In genomic region chr2:222686086-222686750, GRCh38 we compare ENCODE assay signal across 37 cellular contexts. TPM values are rescaled to one million over a fixed set of nuclear protein-coding genes. Genes with fewer than 3 reads are reported as not detected.
"Had no signal": no experiment of that assay in that cellular context is flagged by ENCODE, and none has a peak within 500 bp of the region (broad histone marks: within the 10 kb centered on the region; RNA-seq: fewer than 3 reads in every experiment).

No MANE protein-coding gene starts in this region.

- H3K4me3 Mint-ChIP-seq: activated CD4-positive, alpha-beta memory T cell treated with anti-CD3 and anti-CD28 coated beads for 36 hours; activated CD4-positive, alpha-beta T cell treated with anti-CD3 and anti-CD28 coated beads for 36 hours; activated CD4-positive, alpha-beta T cell treated with anti-CD3 and anti-CD28 coated beads, Interleukin-2, amount 10 ng/mL, durations not matched to agents 24 days and 14 days; activated CD8-positive, alpha-beta memory T cell treated with anti-CD3 and anti-CD28 coated beads, Interleukin-2, amount 10 ng/mL, durations not matched to agents 7 days and 5 days; activated CD8-positive, alpha-beta T cell treated with anti-CD3 and anti-CD28 coated beads, Interleukin-2, amount 10 ng/mL, durations not matched to agents 7 days and 5 days; activated naive CD4-positive, alpha-beta T cell treated with anti-CD3 and anti-CD28 coated beads, Interleukin-2, amount 10 ng/mL, durations not matched to agents 7 days and 5 days; activated naive CD8-positive, alpha-beta T cell treated with anti-CD3 and anti-CD28 coated beads, Interleukin-2, amount 10 ng/mL, durations not matched to agents 7 days and 5 days; activated T-helper 1 cell treated with anti-CD3 and anti-CD28 coated beads, Interleukin-12 subunit alpha, Interleukin-12 subunit beta, Interleukin-2, Interleukin-4 antibody, amounts not matched to agents 30 ng/mL and 10 ng/mL and 1 ng/mL, durations not matched to agents 14 hours and 24 hours and 36 hours; brain had no signal

- H3K36me3 Mint-ChIP-seq: activated CD4-positive, alpha-beta memory T cell treated with anti-CD3 and anti-CD28 coated beads for 36 hours; activated CD8-positive, alpha-beta memory T cell treated with anti-CD3 and anti-CD28 coated beads, Interleukin-2, amount 10 ng/mL, durations not matched to agents 7 days and 5 days; activated naive CD4-positive, alpha-beta T cell treated with anti-CD3 and anti-CD28 coated beads, Interleukin-2, amount 10 ng/mL, durations not matched to agents 7 days and 5 days; activated naive CD4-positive, alpha-beta T cell treated with anti-CD3 and anti-CD28 coated beads, Interleukin-2, amount 50 U/mL, for 72 hours; activated naive CD8-positive, alpha-beta T cell treated with anti-CD3 and anti-CD28 coated beads, Interleukin-2, amount 10 ng/mL, durations not matched to agents 7 days and 5 days; brain had no signal

- DNase-seq: activated CD4-positive, alpha-beta memory T cell treated with anti-CD3 and anti-CD28 coated beads for 36 hours; activated CD4-positive, alpha-beta T cell treated with anti-CD3 and anti-CD28 coated beads for 36 hours; activated CD4-positive, alpha-beta T cell treated with anti-CD3 and anti-CD28 coated beads, Interleukin-2, amount 10 ng/mL, durations not matched to agents 24 days and 14 days; activated CD4-positive, CD25-positive, alpha-beta regulatory T cell; activated CD4-positive, CD25-positive, alpha-beta regulatory T cell treated with anti-CD3 and anti-CD28 coated beads, Interleukin-2, amount 50 U/mL, for 72 hours; activated CD8-positive, alpha-beta memory T cell treated with anti-CD3 and anti-CD28 coated beads, Interleukin-2, amount 10 ng/mL, durations not matched to agents 7 days and 5 days; activated CD8-positive, alpha-beta memory T cell treated with anti-CD3 and anti-CD28 coated beads, Interleukin-2, amount 50 U/mL, for 4 hours; activated CD8-positive, alpha-beta T cell treated with anti-CD3 and anti-CD28 coated beads, Interleukin-2, amount 10 ng/mL, durations not matched to agents 7 days and 5 days; activated gamma-delta T cell; activated naive CD4-positive, alpha-beta T cell; activated naive CD4-positive, alpha-beta T cell treated with anti-CD3 and anti-CD28 coated beads, Interleukin-2, amount 10 ng/mL, durations not matched to agents 7 days and 5 days; activated naive CD8-positive, alpha-beta T cell treated with anti-CD3 and anti-CD28 coated beads, Interleukin-2, amount 10 ng/mL, durations not matched to agents 7 days and 5 days; activated T-cell treated with anti-CD3 and anti-CD28 coated beads, Interleukin-2, amount 50 U/mL, for 1 hour; activated T-cell treated with anti-CD3 and anti-CD28 coated beads, Interleukin-2, amount 50 U/mL, for 48 hours; central memory CD4-positive, alpha-beta T cell; cerebellar nuclear complex; colonic mucosa; dorsolateral prefrontal cortex; effector memory CD4-positive, alpha-beta T cell; esophagus squamous epithelium; foreskin melanocyte; heart right ventricle; T1000 had no signal

- ATAC-seq: activated CD4-positive, alpha-beta T cell treated with anti-CD3 and anti-CD28 coated beads for 36 hours; activated CD8-positive, alpha-beta memory T cell treated with anti-CD3 and anti-CD28 coated beads, Interleukin-2, amount 10 ng/mL, durations not matched to agents 7 days and 5 days; activated CD8-positive, alpha-beta T cell treated with anti-CD3 and anti-CD28 coated beads, Interleukin-2, amount 10 ng/mL, durations not matched to agents 7 days and 5 days; activated naive CD4-positive, alpha-beta T cell treated with anti-CD3 and anti-CD28 coated beads, Interleukin-2, amount 50 U/mL, for 72 hours; gastroesophageal sphincter; heart right ventricle had no signal

- H3K4me3 ChIP-seq: ascending aorta, breast epithelium, cardiac muscle cell, colonic mucosa, dorsolateral prefrontal cortex, esophagus squamous epithelium, gastroesophageal sphincter, heart right ventricle had no signal

- H3K4me1 ChIP-seq: breast epithelium, colonic mucosa, esophagus squamous epithelium, gastroesophageal sphincter had no signal

- H3K9me3 Mint-ChIP-seq: activated CD4-positive, alpha-beta memory T cell treated with anti-CD3 and anti-CD28 coated beads for 36 hours; activated CD4-positive, alpha-beta T cell treated with anti-CD3 and anti-CD28 coated beads, Interleukin-2, amount 10 ng/mL, durations not matched to agents 24 days and 14 days; activated naive CD4-positive, alpha-beta T cell treated with anti-CD3 and anti-CD28 coated beads, Interleukin-2, amount 10 ng/mL, durations not matched to agents 7 days and 5 days; activated naive CD4-positive, alpha-beta T cell treated with anti-CD3 and anti-CD28 coated beads, Interleukin-2, amount 50 U/mL, for 72 hours; activated naive CD8-positive, alpha-beta T cell treated with anti-CD3 and anti-CD28 coated beads, Interleukin-2, amount 10 ng/mL, durations not matched to agents 7 days and 5 days; activated T-helper 1 cell treated with anti-CD3 and anti-CD28 coated beads, Interleukin-12 subunit alpha, Interleukin-12 subunit beta, Interleukin-2, Interleukin-4 antibody, amounts not matched to agents 30 ng/mL and 10 ng/mL and 1 ng/mL, durations not matched to agents 14 hours and 24 hours and 36 hours; brain had no signal

- H3K9me3 ChIP-seq: ascending aorta, breast epithelium, colonic mucosa, esophagus squamous epithelium, gastroesophageal sphincter, heart right ventricle had no signal

- H3K36me3 ChIP-seq: ascending aorta, breast epithelium, cardiac muscle cell, colonic mucosa, esophagus squamous epithelium, gastroesophageal sphincter, heart right ventricle had no signal

- H3K27ac ChIP-seq: ascending aorta, breast epithelium, cardiac muscle cell, colonic mucosa, dorsolateral prefrontal cortex, epithelial cell of prostate, esophagus squamous epithelium, gastroesophageal sphincter, heart right ventricle had no signal

- H3K27me3 ChIP-seq: ascending aorta, breast epithelium, colonic mucosa, dorsolateral prefrontal cortex, gastroesophageal sphincter, heart right ventricle had no signal

- H3K27ac Mint-ChIP-seq: activated CD4-positive, alpha-beta memory T cell treated with anti-CD3 and anti-CD28 coated beads for 36 hours; activated CD4-positive, alpha-beta T cell treated with anti-CD3 and anti-CD28 coated beads for 36 hours; activated CD4-positive, alpha-beta T cell treated with anti-CD3 and anti-CD28 coated beads, Interleukin-2, amount 10 ng/mL, durations not matched to agents 24 days and 14 days; activated CD8-positive, alpha-beta memory T cell treated with anti-CD3 and anti-CD28 coated beads, Interleukin-2, amount 10 ng/mL, durations not matched to agents 7 days and 5 days; activated CD8-positive, alpha-beta T cell treated with anti-CD3 and anti-CD28 coated beads, Interleukin-2, amount 10 ng/mL, durations not matched to agents 7 days and 5 days; activated naive CD4-positive, alpha-beta T cell treated with anti-CD3 and anti-CD28 coated beads, Interleukin-2, amount 10 ng/mL, durations not matched to agents 7 days and 5 days; activated naive CD4-positive, alpha-beta T cell treated with anti-CD3 and anti-CD28 coated beads, Interleukin-2, amount 50 U/mL, for 72 hours; activated naive CD8-positive, alpha-beta T cell treated with anti-CD3 and anti-CD28 coated beads, Interleukin-2, amount 10 ng/mL, durations not matched to agents 7 days and 5 days; activated T-helper 1 cell treated with anti-CD3 and anti-CD28 coated beads, Interleukin-12 subunit alpha, Interleukin-12 subunit beta, Interleukin-2, Interleukin-4 antibody, amounts not matched to agents 30 ng/mL and 10 ng/mL and 1 ng/mL, durations not matched to agents 14 hours and 24 hours and 36 hours; brain had no signal

RNA-seq across cellular contexts. Expression of gene MOGAT1, which starts 14.8 kb away (rescaled TPM):
- total RNA-seq: activated CD4-positive, alpha-beta memory T cell treated with anti-CD3 and anti-CD28 coated beads for 36 hours; activated CD4-positive, alpha-beta T cell treated with anti-CD3 and anti-CD28 coated beads for 36 hours; activated CD4-positive, alpha-beta T cell treated with anti-CD3 and anti-CD28 coated beads, Interleukin-2, amount 10 ng/mL, durations not matched to agents 24 days and 14 days; activated CD8-positive, alpha-beta memory T cell treated with anti-CD3 and anti-CD28 coated beads for 36 hours; activated CD8-positive, alpha-beta memory T cell treated with anti-CD3 and anti-CD28 coated beads, Interleukin-2, amount 10 ng/mL, durations not matched to agents 7 days and 5 days; activated CD8-positive, alpha-beta T cell treated with anti-CD3 and anti-CD28 coated beads, Interleukin-2, amount 10 ng/mL, durations not matched to agents 7 days and 5 days; activated naive CD4-positive, alpha-beta T cell treated with anti-CD3 and anti-CD28 coated beads, Interleukin-2, amount 50 U/mL, for 72 hours; activated naive CD8-positive, alpha-beta T cell treated with anti-CD3 and anti-CD28 coated beads, Interleukin-2, amount 10 ng/mL, durations not matched to agents 7 days and 5 days; activated T-helper 1 cell treated with anti-CD3 and anti-CD28 coated beads, Interleukin-12 subunit alpha, Interleukin-12 subunit beta, Interleukin-2, Interleukin-4 antibody, amounts not matched to agents 30 ng/mL and 10 ng/mL and 1 ng/mL, durations not matched to agents 14 hours and 24 hours and 36 hours; ascending aorta; cardiac muscle cell; esophagus squamous epithelium; fibroblast of lung; fibroblast of villous mesenchyme; gastroesophageal sphincter; glomerular endothelial cell; T-helper 1 cell treated with Interleukin-12 subunit alpha and Interleukin-12 subunit beta and Interleukin-4 antibody, amounts not matched to agents 30 ng/mL and 1 ng/mL, for 36 hours; T-helper 2 cell treated with Interferon-gamma antibody and Interleukin-4, amounts not matched to agents 100 ng/mL and 5 ng/mL, for 36 hours had no signal
- polyA plus RNA-seq: cardiac muscle cell, fibroblast of lung had no signal
